Comparison of ENCODE assay signal across 8 cellular contexts in the genomic region with DNA sequence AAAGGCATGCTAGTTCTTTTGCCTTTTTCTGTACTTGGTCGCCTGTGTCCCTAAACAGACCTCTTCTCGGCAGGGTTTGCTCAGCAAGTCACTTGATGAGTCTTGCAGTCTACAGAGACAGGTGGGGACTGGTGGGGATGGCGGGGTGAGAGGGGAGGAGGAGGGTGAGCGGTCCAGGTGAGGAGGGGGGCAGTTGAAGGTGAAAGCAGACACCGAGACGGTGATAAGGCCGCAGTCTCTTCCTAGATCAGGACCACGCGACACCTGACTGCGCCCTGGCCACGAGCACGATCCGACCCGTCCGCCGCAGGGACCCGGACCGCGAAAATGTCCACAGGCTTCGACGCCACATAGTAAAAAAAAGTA. TPM values are rescaled to one million over a fixed set of nuclear protein-coding genes. Genes with fewer than 3 reads are reported as not detected.
A peak's percentile ranks its signal among the peaks of the same experiment; 100 is the strongest.
DNase-seq lines count a peak whose midpoint lies in the region; ATAC-seq and TF ChIP-seq lines count a peak whose summit lies in the region.

No MANE protein-coding gene starts in this region.

- H3K4me1 ChIP-seq in DOHH2 (ENCODE audit: control insufficient read depth, low read length) (peaks cover 22% of the 10 kb centered on the region), body of pancreas (peaks cover 12% of the 10 kb centered on the region), left lung (peaks cover 0 to 7% of the 10 kb centered on the region in 2 donors)

- H3K9me3 ChIP-seq in DOHH2 (ENCODE audit: control insufficient read depth, insufficient read depth, low read length) = no peaks in the 10 kb centered on the region
- H3K9me3 ChIP-seq in body of pancreas = no peaks in the 10 kb centered on the region
- no peaks in the 10 kb centered on the region for H3K9me3 ChIP-seq in left lung

- H3K27ac ChIP-seq in DOHH2 (ENCODE audit: low read depth, low read length) (peak overlapping the region; percentile 67), body of pancreas (peak overlapping the region; percentile 55 to 88 (median 76)), left lung (peak overlapping the region; percentile 62 to 78)

- ATAC-seq in body of pancreas (peak; percentile 15), left lung (peak; percentile 38)
- peak; percentile 50 for ATAC-seq in stimulated activated naive CD8-positive, alpha-beta T cell treated with anti-CD3 and anti-CD28 coated beads, Interleukin-15, amount 100 ng/mL, for 72 hours

- H3K4me3 Mint-ChIP-seq in stimulated activated naive CD8-positive, alpha-beta T cell treated with anti-CD3 and anti-CD28 coated beads, Interleukin-15, amount 100 ng/mL, for 72 hours = peak overlapping the region; percentile 93 to 95

- H3K36me3 ChIP-seq in DOHH2 (ENCODE audit: control insufficient read depth, low read length) = peaks cover 36% of the 10 kb centered on the region
- peaks cover 10% of the 10 kb centered on the region for H3K36me3 ChIP-seq in H7 (replicated peaks; ENCODE audit: control insufficient read depth, insufficient read depth, low read length)
- no peaks in the 10 kb centered on the region for H3K36me3 ChIP-seq in body of pancreas (replicated peaks in 1 of 2; ENCODE audit: insufficient read depth in 1 of 2, low read depth in 2 of 2)
- H3K36me3 ChIP-seq in left lung = peaks cover 0 to 2% of the 10 kb centered on the region in 2 donors

- H3K27me3 Mint-ChIP-seq in stimulated activated naive CD8-positive, alpha-beta T cell treated with anti-CD3 and anti-CD28 coated beads, Interleukin-15, amount 100 ng/mL, for 72 hours = no peaks in the 10 kb centered on the region

- H3K9me2 ChIP-seq in DOHH2 (replicated peaks; ENCODE audit: control insufficient read depth, low read length) = no peaks in the 10 kb centered on the region

- intact Hi-C loops in body of pancreas (cut with DNase I) (no loop called here), left lung (cut with DNase I) (no loop called here)

- DNase-seq in H7 = peak; percentile 67
- DNase-seq in NCI-H748 (lab: John Stamatoyannopoulos, UW; ENCODE audit: unreplicated experiment) = peak; percentile 74
- DNase-seq in body of pancreas = peak in 1 of 4 donors; percentile 22
- no peak for DNase-seq in left lung
- DNase-seq in stimulated activated naive CD8-positive, alpha-beta T cell treated with anti-CD3 and anti-CD28 coated beads, Interleukin-15, amount 100 ng/mL, for 72 hours = no peak
- DNase-seq in NCI-H1048 (lab: John Stamatoyannopoulos, UW) = no peak
- no peak for DNase-seq in DMS153 (lab: John Stamatoyannopoulos, UW)

- TF ChIP-seq CTCF in DOHH2 (IDR thresholded peaks at IDR 0.05; ENCODE audit: low read depth, low read length, poor library complexity, severe bottlenecking) (no peak), body of pancreas (IDR thresholded peaks at IDR 0.05) (no peak), left lung (IDR thresholded peaks at IDR 0.05) (no peak)

- TF ChIP-seq POLR2A in body of pancreas (IDR thresholded peaks at IDR 0.05) = no peak

- peak overlapping the region; percentile 98 to 99 for H3K27ac Mint-ChIP-seq in stimulated activated naive CD8-positive, alpha-beta T cell treated with anti-CD3 and anti-CD28 coated beads, Interleukin-15, amount 100 ng/mL, for 72 hours

- peaks cover 31% of the 10 kb centered on the region for H3K4me1 Mint-ChIP-seq in stimulated activated naive CD8-positive, alpha-beta T cell treated with anti-CD3 and anti-CD28 coated beads, Interleukin-15, amount 100 ng/mL, for 72 hours

- H3K4me3 ChIP-seq in DOHH2 (ENCODE audit: low read length) (peak overlapping the region; percentile 91), H7 (ENCODE audit: insufficient read depth, low read depth, low read length) (peak overlapping the region; percentile 64), body of pancreas (peak overlapping the region; percentile 37 to 73), left lung (peak overlapping the region; percentile 59 to 68)

- no peaks in the 10 kb centered on the region for H4K20me1 ChIP-seq in DOHH2 (ENCODE audit: control insufficient read depth, insufficient read depth, low read depth, low read length)

- H3K79me2 ChIP-seq in DOHH2 (ENCODE audit: control insufficient read depth, low read length) = peaks cover 25% of the 10 kb centered on the region

- H3K9me3 Mint-ChIP-seq in stimulated activated naive CD8-positive, alpha-beta T cell treated with anti-CD3 and anti-CD28 coated beads, Interleukin-15, amount 100 ng/mL, for 72 hours = no peaks in the 10 kb centered on the region

- H3K27me3 ChIP-seq in DOHH2 (ENCODE audit: control insufficient read depth, low read length) (no peaks in the 10 kb centered on the region), H7 (ENCODE audit: control insufficient read depth, insufficient read depth, low read length) (peaks cover 2% of the 10 kb centered on the region; the same call in 1 of the 2 replicates), body of pancreas (no peaks in the 10 kb centered on the region), left lung (no peaks in the 10 kb centered on the region)

- peak overlapping the region; percentile 83 for H3K4me2 ChIP-seq in DOHH2 (ENCODE audit: low read length)

- H3F3A ChIP-seq in DOHH2 (ENCODE audit: control insufficient read depth, insufficient read depth) = no peaks in the 10 kb centered on the region

- 1 to 7% methylated on average over 5 to 21 of the region's 21 CpGs for WGBS in body of pancreas, 2 donors

RNA-seq across cellular contexts. Expression of gene ASNS, which starts 0.6 kb away (rescaled TPM):
- total RNA-seq in H7 (2014; rRNA removed; shearing (Covaris generic)) = 97.3 and 114 TPM in 2 replicates
- total RNA-seq in body of pancreas (10 to 100 TPM; 14.0 to 23.4 TPM), left lung (10 to 100 TPM; 22.3 to 52.5 TPM)

Comparison
In these comparisons a context has a peak if more than half of its experiments do, and no peak if none do; other contexts are left out.
1. DNase-seq: peak in H7 (single experiment) and NCI-H748 (single experiment); none in left lung (0 of 2), stimulated activated naive CD8-positive, alpha-beta T cell treated with anti-CD3 and anti-CD28 coated beads, Interleukin-15, amount 100 ng/mL, for 72 hours (0 of 2), NCI-H1048 (single experiment) and DMS153 (single experiment).
2. Peak in every context shown above with its lines, with median percentiles within 50 percentile points of each other: H3K27ac ChIP-seq, H3K4me3 ChIP-seq and ATAC-seq.